ENCODE assay signal across 1 cellular context in genomic region chr2:62505109-62505508, GRCh38.
TF ChIP-seq lines count a peak whose summit lies in the region.

No MANE protein-coding gene starts in this region.

TF ChIP-seq in WTC11, 78 proteins besides CTCF, POLR2A, EP300 and RAD21 (continued from another document):
- TF ChIP-seq ZNF532 (CRISPR knock-in tag; IDR thresholded peaks at IDR 0.05; ENCODE audit: borderline replicate concordance), result no peak
- TF ChIP-seq ZBTB43 (CRISPR knock-in tag; IDR thresholded peaks at IDR 0.05), result no peak
- TF ChIP-seq NR2C2 (CRISPR knock-in tag; IDR thresholded peaks at IDR 0.05), result no peak
- no peak for TF ChIP-seq USF2 (CRISPR knock-in tag; IDR thresholded peaks at IDR 0.05)
- no peak for TF ChIP-seq KAT7 (CRISPR knock-in tag; IDR thresholded peaks at IDR 0.05; ENCODE audit: borderline replicate concordance)
